ENCODE assay signal across 8 cellular contexts in genomic region chr1:70355111-70355407, GRCh38. TPM values are rescaled to one million over a fixed set of nuclear protein-coding genes. Genes with fewer than 3 reads are reported as not detected.
DNase-seq lines count a peak whose midpoint lies in the region; ATAC-seq, FAIRE-seq and TF ChIP-seq lines count a peak whose summit lies in the region.

No MANE protein-coding gene starts in this region.

- H3K9ac ChIP-seq in iPS-15b (ENCODE audit: low read depth, low read length): peak overlapping the region; percentile 98

- H3K4me3 ChIP-seq in iPS-15b (ENCODE audit: low read depth, low read length): peak overlapping the region; percentile 84

- H3K4me1 ChIP-seq in iPS-15b (ENCODE audit: control insufficient read depth, insufficient read depth, low read length): peaks cover 2% of the 10 kb centered on the region

- DNase-seq in HFFc6 (no peak), NOMO-1 (lab: John Stamatoyannopoulos, UW; ENCODE audit: unreplicated experiment in 2 of 2) (no peak), frontal cortex (ENCODE audit: low spot score in 2 of 2) (no peak)
- no peak for DNase-seq in stimulated activated effector memory CD8-positive, alpha-beta T cell treated with anti-CD3 and anti-CD28 coated beads, Interleukin-12 subunit alpha, Interleukin-12 subunit beta, amount 100 ng/mL, for 72 hours (ENCODE audit: low spot score in 2 of 2)
- DNase-seq in stimulated activated CD4-positive, alpha-beta T cell treated with anti-CD3 and anti-CD28 coated beads, Interleukin-4, amount 100 ng/mL, for 1 hour: no peak

- H3K36me3 ChIP-seq in iPS-15b (ENCODE audit: control insufficient read depth, insufficient read depth, low read length): peaks cover 7% of the 10 kb centered on the region

- H3K9me3 ChIP-seq in iPS-15b (ENCODE audit: control insufficient read depth, insufficient read depth, low read length): no peaks in the 10 kb centered on the region

- H3K4me1 Mint-ChIP-seq in HFFc6 (ENCODE audit: low read depth): peaks cover 32% of the 10 kb centered on the region
- peaks cover 15% of the 10 kb centered on the region for H3K4me1 Mint-ChIP-seq in activated T-helper 17 cell treated with anti-CD3 and anti-CD28 coated beads, Interleukin-2, amount 50 U/mL, for 72 hours
- peaks cover 19% of the 10 kb centered on the region for H3K4me1 Mint-ChIP-seq in stimulated activated effector memory CD8-positive, alpha-beta T cell treated with anti-CD3 and anti-CD28 coated beads, Interleukin-12 subunit alpha, Interleukin-12 subunit beta, amount 100 ng/mL, for 72 hours

- ATAC-seq in activated T-helper 17 cell treated with anti-CD3 and anti-CD28 coated beads, Interleukin-2, amount 50 U/mL, for 72 hours (replicated peaks): no peak
- ATAC-seq in stimulated activated effector memory CD8-positive, alpha-beta T cell treated with anti-CD3 and anti-CD28 coated beads, Interleukin-12 subunit alpha, Interleukin-12 subunit beta, amount 100 ng/mL, for 72 hours: no peak
- ATAC-seq in HG03280 (IDR thresholded peaks at IDR 0.05; ENCODE audit: unreplicated experiment): no peak

- peak overlapping the region; percentile 95 for H3K4me3 Mint-ChIP-seq in HFFc6
- peak overlapping the region; percentile 92 for H3K4me3 Mint-ChIP-seq in activated T-helper 17 cell treated with anti-CD3 and anti-CD28 coated beads, Interleukin-2, amount 50 U/mL, for 72 hours
- H3K4me3 Mint-ChIP-seq in stimulated activated effector memory CD8-positive, alpha-beta T cell treated with anti-CD3 and anti-CD28 coated beads, Interleukin-12 subunit alpha, Interleukin-12 subunit beta, amount 100 ng/mL, for 72 hours: peak overlapping the region; percentile 94

- peak overlapping the region; percentile 94 for H3K27ac Mint-ChIP-seq in HFFc6
- H3K27ac Mint-ChIP-seq in activated T-helper 17 cell treated with anti-CD3 and anti-CD28 coated beads, Interleukin-2, amount 50 U/mL, for 72 hours: peak overlapping the region; percentile 94
- peak overlapping the region; percentile 99 for H3K27ac Mint-ChIP-seq in stimulated activated effector memory CD8-positive, alpha-beta T cell treated with anti-CD3 and anti-CD28 coated beads, Interleukin-12 subunit alpha, Interleukin-12 subunit beta, amount 100 ng/mL, for 72 hours

- no peak for TF ChIP-seq CTCF in HFFc6 (IDR thresholded peaks at IDR 0.05)

- peaks cover 26% of the 10 kb centered on the region for H3K36me3 Mint-ChIP-seq in HFFc6 (ENCODE audit: low read depth)
- H3K36me3 Mint-ChIP-seq in activated T-helper 17 cell treated with anti-CD3 and anti-CD28 coated beads, Interleukin-2, amount 50 U/mL, for 72 hours (ENCODE audit: low read depth): peaks cover 49% of the 10 kb centered on the region
- peaks cover 21% of the 10 kb centered on the region for H3K36me3 Mint-ChIP-seq in stimulated activated effector memory CD8-positive, alpha-beta T cell treated with anti-CD3 and anti-CD28 coated beads, Interleukin-12 subunit alpha, Interleukin-12 subunit beta, amount 100 ng/mL, for 72 hours

- peaks cover 9% of the 10 kb centered on the region for H3K9me3 Mint-ChIP-seq in HFFc6
- peaks cover 6% of the 10 kb centered on the region for H3K9me3 Mint-ChIP-seq in activated T-helper 17 cell treated with anti-CD3 and anti-CD28 coated beads, Interleukin-2, amount 50 U/mL, for 72 hours
- H3K9me3 Mint-ChIP-seq in stimulated activated effector memory CD8-positive, alpha-beta T cell treated with anti-CD3 and anti-CD28 coated beads, Interleukin-12 subunit alpha, Interleukin-12 subunit beta, amount 100 ng/mL, for 72 hours: peaks cover 2% of the 10 kb centered on the region

- peaks cover 2% of the 10 kb centered on the region for H3K27me3 Mint-ChIP-seq in HFFc6 (ENCODE audit: insufficient read depth)
- H3K27me3 Mint-ChIP-seq in activated T-helper 17 cell treated with anti-CD3 and anti-CD28 coated beads, Interleukin-2, amount 50 U/mL, for 72 hours: no peaks in the 10 kb centered on the region

- FAIRE-seq in frontal cortex (lab: Jason Lieb, UNC): no peak

- no peaks in the 10 kb centered on the region for H3K27me3 ChIP-seq in iPS-15b (ENCODE audit: control insufficient read depth, insufficient read depth, low read length)

RNA-seq across cellular contexts. Expression of gene ANKRD13C, which starts 0.5 kb away (rescaled TPM):
- 10 to 100 TPM; 16.1 to 19.8 (median 19.1) TPM for total RNA-seq in HFFc6 (2021; fragmentation: NEBNext Ultra II Directional; extraction: Animal tissue kit (Norgen Biotek cat#: 25700))
- 10 to 100 TPM; 19.7 to 23.3 TPM for total RNA-seq in activated T-helper 17 cell treated with anti-CD3 and anti-CD28 coated beads, Interleukin-2, amount 50 U/mL, for 72 hours
- total RNA-seq in frontal cortex: 122 TPM

RNA-seq across cellular contexts. Expression of gene CTH, which starts 56.0 kb away (rescaled TPM):
- 1 to 10 TPM; 2.0 to 5.5 (median 3.2) TPM for total RNA-seq in HFFc6 (2021; fragmentation: NEBNext Ultra II Directional; extraction: Animal tissue kit (Norgen Biotek cat#: 25700))
- 1 to 10 TPM; 6.0 to 8.5 TPM for total RNA-seq in activated T-helper 17 cell treated with anti-CD3 and anti-CD28 coated beads, Interleukin-2, amount 50 U/mL, for 72 hours
- 4.9 TPM for total RNA-seq in frontal cortex
